ENCODE assay signal across 23 cellular contexts in the genomic region with DNA sequence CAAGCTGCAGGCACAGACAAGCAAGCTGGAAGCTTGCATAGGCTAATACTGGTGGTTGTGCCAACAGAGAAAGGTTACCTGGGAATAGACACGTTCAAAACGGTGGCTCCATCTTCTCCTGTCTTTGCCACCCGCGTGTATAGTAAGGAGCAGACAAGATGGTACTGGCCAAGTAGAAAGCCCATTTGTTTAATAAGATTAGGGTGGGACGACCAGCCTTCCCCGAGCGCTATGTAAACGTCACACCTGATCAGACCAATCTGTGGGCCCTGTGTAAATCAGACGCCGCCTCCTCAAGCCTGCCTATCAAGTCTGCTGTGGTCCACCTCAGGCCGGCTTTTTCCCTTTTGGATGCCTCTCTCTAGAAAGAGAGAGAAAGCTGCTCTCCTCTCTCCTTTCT.
"Had no signal": no experiment of that assay in that cellular context is flagged by ENCODE, and none has a peak within 500 bp of the region (broad histone marks: within the 10 kb centered on the region; RNA-seq: fewer than 3 reads in every experiment).

No MANE protein-coding gene starts in this region.

- H3K36me3 ChIP-seq: SJCRH30 had no signal

- DNase-seq: MV-4-11, NCI-H1048, NCI-H1105, NCI-H1417, NCI-H1436 treated with DMSO at 0.1 percent for 48 hours, NCI-H1694, NCI-H187 treated with DMSO at 0.1 percent for 48 hours, NCI-H2081, NCI-H2107, NCI-H2227 treated with DMSO at 0.1 percent for 48 hours, NCI-H524, NCI-H526 treated with DMSO at 0.1 percent for 48 hours, NCI-H748 treated with DMSO at 0.1 percent for 48 hours, PC-3, SHP77 treated with DMSO at 0.1 percent for 48 hours, SJCRH30 had no signal

- H3K4me3 Mint-ChIP-seq: IgD-negative memory B cell had no signal

- H3K36me3 Mint-ChIP-seq: IgD-negative memory B cell had no signal

- H3K4me2 ChIP-seq: KMS-11 had no signal

- H3K27me3 Mint-ChIP-seq: IgD-negative memory B cell had no signal

- H3K9ac ChIP-seq: KMS-11 had no signal

- ATAC-seq: K562, Panc1, PC-3, Right ventricle myocardium inferior had no signal

- H3K27ac Mint-ChIP-seq: IgD-negative memory B cell had no signal

- H3K27ac ChIP-seq: HL-60, KMS-11, SJCRH30, SK-N-MC had no signal

- H3K9me3 ChIP-seq: SJCRH30 had no signal

- H3K4me1 ChIP-seq: SJCRH30 had no signal

- H3K27me3 ChIP-seq: SJCRH30 had no signal

- H3K4me1 Mint-ChIP-seq: IgD-negative memory B cell had no signal

- H3K4me3 ChIP-seq: K562, SJCRH30, SK-N-MC had no signal
